27 cellular contexts compared by ENCODE assay signal in genomic region chrX:68043713-68044438, GRCh38.
"Had no signal": no experiment of that assay in that cellular context is flagged by ENCODE, and none has a peak within 500 bp of the region (broad histone marks: within the 10 kb centered on the region; RNA-seq: fewer than 3 reads in every experiment).

No MANE protein-coding gene starts in this region.

- H3K4me1 ChIP-seq: body of pancreas, esophagus muscularis mucosa, foreskin keratinocyte, heart right ventricle, left ventricle myocardium inferior had no signal

- DNase-seq: activated CD4-positive, alpha-beta T cell treated with anti-CD3 and anti-CD28 coated beads for 4 hours; activated CD4-positive, alpha-beta T cell treated with anti-CD3 and anti-CD28 coated beads, Interleukin-2, amount 50 U/mL, for 4 hours; activated CD8-positive, alpha-beta memory T cell treated with anti-CD3 and anti-CD28 coated beads for 24 hours; activated effector memory CD4-positive, alpha-beta T cell treated with Interleukin-2 at 50 U/mL for 16 hours; activated naive CD4-positive, alpha-beta T cell treated with Interleukin-2 at 50 U/mL for 16 hours; anterior cingulate cortex; body of pancreas; dermis blood vessel endothelial cell; effector CD4-positive, alpha-beta T cell; foreskin keratinocyte; heart right ventricle; kidney glomerular epithelial cell; left ventricle myocardium inferior; nephron progenitor cell; stimulated activated CD4-positive, alpha-beta T cell treated with anti-CD3 and anti-CD28 coated beads, Interleukin-12 subunit alpha, Interleukin-12 subunit beta, amount 100 ng/mL, for 4 hours; stimulated activated CD4-positive, alpha-beta T cell treated with anti-CD3 and anti-CD28 coated beads, Interleukin-4, amount 100 ng/mL, for 1 hour; T-helper 9 cell; trophoblast cell had no signal

- H3K4me1 Mint-ChIP-seq: nephron progenitor cell had no signal

- H3K4me3 ChIP-seq: body of pancreas, esophagus muscularis mucosa, heart right ventricle, left ventricle myocardium inferior, skin epidermis, thoracic aorta had no signal

- H3K36me3 Mint-ChIP-seq: activated naive CD8-positive, alpha-beta T cell had no signal

- H3K9me3 ChIP-seq: body of pancreas, esophagus muscularis mucosa, heart right ventricle, left ventricle myocardium inferior, neutrophil, thoracic aorta had no signal

- H3K4me3 Mint-ChIP-seq: activated naive CD8-positive, alpha-beta T cell; nephron progenitor cell; stimulated activated naive CD8-positive, alpha-beta T cell treated with anti-CD3 and anti-CD28 coated beads, Interleukin-15, Interleukin-2, amounts not matched to agents 100 ng/mL and 50 ng/mL, for 24 hours had no signal

- H3K27ac ChIP-seq: body of pancreas, esophagus muscularis mucosa, foreskin keratinocyte, heart right ventricle, left ventricle myocardium inferior, neutrophil, skin epidermis, thoracic aorta, VCaP had no signal

- H3K27me3 Mint-ChIP-seq: activated naive CD8-positive, alpha-beta T cell; progenitor cell of endocrine pancreas; stimulated activated naive CD8-positive, alpha-beta T cell treated with anti-CD3 and anti-CD28 coated beads, Interleukin-15, Interleukin-2, amounts not matched to agents 100 ng/mL and 50 ng/mL, for 24 hours had no signal

- H3K27ac Mint-ChIP-seq: activated naive CD8-positive, alpha-beta T cell; nephron progenitor cell; progenitor cell of endocrine pancreas; stimulated activated naive CD8-positive, alpha-beta T cell treated with anti-CD3 and anti-CD28 coated beads, Interleukin-15, Interleukin-2, amounts not matched to agents 100 ng/mL and 50 ng/mL, for 24 hours had no signal

- ATAC-seq: body of pancreas, foreskin keratinocyte, heart right ventricle, sciatic nerve had no signal

- H3K36me3 ChIP-seq: neutrophil, thoracic aorta had no signal

- H3K9me3 Mint-ChIP-seq: stimulated activated naive CD8-positive, alpha-beta T cell treated with anti-CD3 and anti-CD28 coated beads, Interleukin-15, Interleukin-2, amounts not matched to agents 100 ng/mL and 50 ng/mL, for 24 hours had no signal

- H3K27me3 ChIP-seq: body of pancreas, esophagus muscularis mucosa, foreskin keratinocyte, neutrophil had no signal
